Comparison of ENCODE assay signal across 12 cellular contexts in genomic region chr14:22482085-22482694, GRCh38.
A peak's percentile ranks its signal among the peaks of the same experiment; 100 is the strongest.
DNase-seq lines count a peak whose midpoint lies in the region; ATAC-seq and TF ChIP-seq lines count a peak whose summit lies in the region.
"Had no signal": no experiment of that assay in that cellular context is flagged by ENCODE, and none has a peak within 500 bp of the region (broad histone marks: within the 10 kb centered on the region; RNA-seq: fewer than 3 reads in every experiment).

No MANE protein-coding gene starts in this region.

- H3K27ac Mint-ChIP-seq in central memory CD8-positive, alpha-beta T cell (ENCODE audit: low read depth): peak overlapping the region; percentile 61

- H3K27me3 ChIP-seq in HL-60 (ENCODE audit: insufficient read depth, poor library complexity, severe bottlenecking): no peaks in the 10 kb centered on the region

- H3K4me3 ChIP-seq in HL-60 (replicated peaks; ENCODE audit: insufficient read depth, low read length) (no peak overlapping the region), skin epidermis (no peak overlapping the region)

- no peak for ATAC-seq in central memory CD8-positive, alpha-beta T cell (replicated peaks; ENCODE audit: extremely low read depth, poor library complexity, severe bottlenecking)
- ATAC-seq in GM18868 (IDR thresholded peaks at IDR 0.05; ENCODE audit: unreplicated experiment): no peak

- no peaks in the 10 kb centered on the region for H3K9me3 Mint-ChIP-seq in central memory CD8-positive, alpha-beta T cell

- peak overlapping the region; percentile 57 for H3K27ac ChIP-seq in HL-60 (replicated peaks)
- H3K27ac ChIP-seq in skin epidermis: peak overlapping the region in 15 of 21 experiments; percentile 7 to 88 (median 61)

- DNase-seq in NK-92 treated with Interleukin-12 subunit alpha and Interleukin-12 subunit beta, amount 100 ng/mL, for 24 hours (lab: John Stamatoyannopoulos, UW): peak; percentile 53
- DNase-seq in NK-92 (lab: John Stamatoyannopoulos, UW; ENCODE audit: unreplicated experiment) (no peak), HL-60 (ENCODE audit: low read depth in 1 of 2, low spot score in 1 of 2) (no peak), SHP77 treated with DMSO at 0.1 percent for 48 hours (lab: John Stamatoyannopoulos, UW) (no peak)
- DNase-seq in central memory CD8-positive, alpha-beta T cell (ENCODE audit: low spot score in 2 of 2): no peak
- DNase-seq in activated CD4-positive, CD25-positive, alpha-beta regulatory T cell (lab: John Stamatoyannopoulos, UW): no peak
- DNase-seq: dermis blood vessel endothelial cell; NCI-H226; stimulated activated CD4-positive, alpha-beta T cell treated with anti-CD3 and anti-CD28 coated beads, Interleukin-1b, Interleukin-23, amount 100 ng/mL, for 48 hours; stimulated activated naive CD4-positive, alpha-beta T cell treated with Interleukin-2 at 50 U/mL for 16 hours had no signal

- H3K4me1 Mint-ChIP-seq in central memory CD8-positive, alpha-beta T cell: no peaks in the 10 kb centered on the region

- H3K27me3 Mint-ChIP-seq in central memory CD8-positive, alpha-beta T cell: no peaks in the 10 kb centered on the region

- peak overlapping the region; percentile 51 for H3K4me3 Mint-ChIP-seq in central memory CD8-positive, alpha-beta T cell

- peaks cover 9% of the 10 kb centered on the region for H3K36me3 Mint-ChIP-seq in central memory CD8-positive, alpha-beta T cell (ENCODE audit: insufficient read depth)

- no peak for TF ChIP-seq CTCF in HL-60 (IDR thresholded peaks at IDR 0.05; ENCODE audit: insufficient read depth, low read length)
